ENCODE assay signal across 1 cellular context in the genomic region with DNA sequence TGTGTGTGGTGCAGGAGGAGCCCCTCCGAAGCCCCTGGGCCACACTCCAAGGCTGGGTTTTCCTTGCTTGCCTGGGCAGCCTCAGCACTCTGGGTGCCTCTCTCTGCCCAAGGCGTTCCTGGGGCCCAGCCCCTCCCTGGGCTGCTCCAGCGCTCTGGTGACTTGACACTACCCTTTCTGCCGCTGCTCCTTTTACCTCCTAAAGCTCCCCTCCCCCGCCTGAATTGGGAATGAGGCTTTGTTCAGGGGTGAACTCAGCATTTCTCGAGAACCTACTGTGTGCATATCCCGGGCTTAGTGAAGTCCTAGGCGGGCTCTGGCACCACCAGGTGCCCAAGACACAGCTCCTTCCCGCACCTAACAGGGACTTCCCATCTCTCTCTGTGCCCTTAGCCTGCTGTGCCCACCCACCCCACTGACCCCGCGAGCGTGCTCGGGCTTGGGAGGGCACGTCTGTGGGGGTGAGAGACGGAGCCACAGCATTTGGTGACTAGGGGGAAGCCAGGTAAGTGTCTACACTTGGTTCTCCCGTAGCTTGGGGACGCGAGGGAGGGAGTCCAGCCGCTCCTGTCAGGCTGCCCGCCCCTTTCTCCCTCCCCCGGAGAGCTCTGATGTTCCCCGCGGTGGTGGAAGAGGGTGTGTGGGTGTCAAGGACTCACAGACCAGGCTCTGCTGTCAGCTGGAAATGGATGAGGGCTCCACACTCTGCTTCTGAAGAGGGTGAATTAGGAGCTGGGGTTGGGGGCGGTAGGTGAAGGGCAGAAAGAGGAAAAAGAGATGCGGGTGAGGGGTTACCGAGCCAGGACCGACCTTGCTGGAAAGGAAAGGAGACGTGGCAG.
TF ChIP-seq lines count a peak whose summit lies in the region.

No MANE protein-coding gene starts in this region.

TF ChIP-seq in HepG2, 621 proteins besides CTCF, POLR2A, EP300 and RAD21 (continued from another document and continues in another):
- TF ChIP-seq, protein P1, sequence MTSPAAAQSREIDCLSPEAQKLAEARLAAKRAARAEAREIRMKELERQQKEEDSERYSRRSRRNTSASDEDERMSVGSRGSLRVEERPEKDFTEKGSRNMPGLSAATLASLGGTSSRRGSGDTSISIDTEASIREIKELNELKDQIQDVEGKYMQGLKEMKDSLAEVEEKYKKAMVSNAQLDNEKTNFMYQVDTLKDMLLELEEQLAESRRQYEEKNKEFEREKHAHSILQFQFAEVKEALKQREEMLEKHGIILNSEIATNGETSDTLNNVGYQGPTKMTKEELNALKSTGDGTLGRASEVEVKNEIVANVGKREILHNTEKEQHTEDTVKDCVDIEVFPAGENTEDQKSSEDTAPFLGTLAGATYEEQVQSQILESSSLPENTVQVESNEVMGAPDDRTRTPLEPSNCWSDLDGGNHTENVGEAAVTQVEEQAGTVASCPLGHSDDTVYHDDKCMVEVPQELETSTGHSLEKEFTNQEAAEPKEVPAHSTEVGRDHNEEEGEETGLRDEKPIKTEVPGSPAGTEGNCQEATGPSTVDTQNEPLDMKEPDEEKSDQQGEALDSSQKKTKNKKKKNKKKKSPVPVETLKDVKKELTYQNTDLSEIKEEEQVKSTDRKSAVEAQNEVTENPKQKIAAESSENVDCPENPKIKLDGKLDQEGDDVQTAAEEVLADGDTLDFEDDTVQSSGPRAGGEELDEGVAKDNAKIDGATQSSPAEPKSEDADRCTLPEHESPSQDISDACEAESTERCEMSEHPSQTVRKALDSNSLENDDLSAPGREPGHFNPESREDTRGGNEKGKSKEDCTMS (CRISPR knock-in tag; conservative IDR thresholded peaks at IDR 0.05), result no peak
- TF ChIP-seq, protein P2, sequence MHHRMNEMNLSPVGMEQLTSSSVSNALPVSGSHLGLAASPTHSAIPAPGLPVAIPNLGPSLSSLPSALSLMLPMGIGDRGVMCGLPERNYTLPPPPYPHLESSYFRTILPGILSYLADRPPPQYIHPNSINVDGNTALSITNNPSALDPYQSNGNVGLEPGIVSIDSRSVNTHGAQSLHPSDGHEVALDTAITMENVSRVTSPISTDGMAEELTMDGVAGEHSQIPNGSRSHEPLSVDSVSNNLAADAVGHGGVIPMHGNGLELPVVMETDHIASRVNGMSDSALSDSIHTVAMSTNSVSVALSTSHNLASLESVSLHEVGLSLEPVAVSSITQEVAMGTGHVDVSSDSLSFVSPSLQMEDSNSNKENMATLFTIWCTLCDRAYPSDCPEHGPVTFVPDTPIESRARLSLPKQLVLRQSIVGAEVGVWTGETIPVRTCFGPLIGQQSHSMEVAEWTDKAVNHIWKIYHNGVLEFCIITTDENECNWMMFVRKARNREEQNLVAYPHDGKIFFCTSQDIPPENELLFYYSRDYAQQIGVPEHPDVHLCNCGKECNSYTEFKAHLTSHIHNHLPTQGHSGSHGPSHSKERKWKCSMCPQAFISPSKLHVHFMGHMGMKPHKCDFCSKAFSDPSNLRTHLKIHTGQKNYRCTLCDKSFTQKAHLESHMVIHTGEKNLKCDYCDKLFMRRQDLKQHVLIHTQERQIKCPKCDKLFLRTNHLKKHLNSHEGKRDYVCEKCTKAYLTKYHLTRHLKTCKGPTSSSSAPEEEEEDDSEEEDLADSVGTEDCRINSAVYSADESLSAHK (CRISPR knock-in tag; IDR thresholded peaks at IDR 0.05; ENCODE audit: borderline replicate concordance), result no peak
- TF ChIP-seq, protein P3, sequence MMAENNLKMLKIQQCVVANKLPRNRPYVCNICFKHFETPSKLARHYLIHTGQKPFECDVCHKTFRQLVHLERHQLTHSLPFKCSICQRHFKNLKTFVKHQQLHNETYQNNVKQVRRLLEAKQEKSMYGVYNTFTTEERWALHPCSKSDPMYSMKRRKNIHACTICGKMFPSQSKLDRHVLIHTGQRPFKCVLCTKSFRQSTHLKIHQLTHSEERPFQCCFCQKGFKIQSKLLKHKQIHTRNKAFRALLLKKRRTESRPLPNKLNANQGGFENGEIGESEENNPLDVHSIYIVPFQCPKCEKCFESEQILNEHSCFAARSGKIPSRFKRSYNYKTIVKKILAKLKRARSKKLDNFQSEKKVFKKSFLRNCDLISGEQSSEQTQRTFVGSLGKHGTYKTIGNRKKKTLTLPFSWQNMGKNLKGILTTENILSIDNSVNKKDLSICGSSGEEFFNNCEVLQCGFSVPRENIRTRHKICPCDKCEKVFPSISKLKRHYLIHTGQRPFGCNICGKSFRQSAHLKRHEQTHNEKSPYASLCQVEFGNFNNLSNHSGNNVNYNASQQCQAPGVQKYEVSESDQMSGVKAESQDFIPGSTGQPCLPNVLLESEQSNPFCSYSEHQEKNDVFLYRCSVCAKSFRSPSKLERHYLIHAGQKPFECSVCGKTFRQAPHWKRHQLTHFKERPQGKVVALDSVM (CRISPR knock-in tag; IDR thresholded peaks at IDR 0.05), result no peak
- TF ChIP-seq ARNTL (CRISPR knock-in tag; IDR thresholded peaks at IDR 0.05) (0 out of 2 replicates have a peak, but pooled peaks have one; percentile 47), GTF3A (CRISPR knock-in tag; conservative IDR thresholded peaks at IDR 0.05) (no peak), IKZF4 (CRISPR knock-in tag; IDR thresholded peaks at IDR 0.05; ENCODE audit: borderline replicate concordance, low read depth, not compliant biosample characterization) (peak; percentile 32), ZNF746 (CRISPR knock-in tag; IDR thresholded peaks at IDR 0.05) (peak; percentile 41; the same call in 1 of the 2 replicates), ZBTB43 (CRISPR knock-in tag; conservative IDR thresholded peaks at IDR 0.05) (no peak), E2F1 (CRISPR knock-in tag; IDR thresholded peaks at IDR 0.05) (no peak), TBX3 (IDR thresholded peaks at IDR 0.05; ENCODE audit: borderline replicate concordance) (no peak), FOXK1 (CRISPR knock-in tag; IDR thresholded peaks at IDR 0.05; ENCODE audit: borderline replicate concordance, low read depth) (no peak), POLR2AphosphoS5 (IDR thresholded peaks at IDR 0.05; ENCODE audit: low read depth, low read length) (no peak), ZZZ3 (CRISPR knock-in tag; IDR thresholded peaks at IDR 0.05; ENCODE audit: borderline replicate concordance) (no peak), ZBTB7B (CRISPR knock-in tag; IDR thresholded peaks at IDR 0.05) (0 out of 2 replicates have a peak, but pooled peaks have one; percentile 38), ZNF709 (CRISPR knock-in tag; IDR thresholded peaks at IDR 0.05) (0 out of 2 replicates have a peak, but pooled peaks have one; percentile 30), ZFP62 (CRISPR knock-in tag; IDR thresholded peaks at IDR 0.05) (no peak), TBL1XR1 (IDR thresholded peaks at IDR 0.05; ENCODE audit: borderline replicate concordance, low read length, partially characterized antibody) (no peak), ZNF747 (CRISPR knock-in tag; IDR thresholded peaks at IDR 0.05; ENCODE audit: borderline replicate concordance) (no peak), ZNF550 (CRISPR knock-in tag; IDR thresholded peaks at IDR 0.05; ENCODE audit: borderline replicate concordance) (no peak), REST (IDR thresholded peaks at IDR 0.05; ENCODE audit: borderline replicate concordance in 1 of 2, low read depth in 1 of 2, low read length in 2 of 2) (no peak), PATZ1 (CRISPR knock-in tag; IDR thresholded peaks at IDR 0.05) (peak; percentile 34; the same call in 1 of the 2 replicates), IRF2 (CRISPR knock-in tag; IDR thresholded peaks at IDR 0.05) (peak; percentile 5; the same call in 1 of the 2 replicates), TSC22D2 (CRISPR knock-in tag; IDR thresholded peaks at IDR 0.05; ENCODE audit: borderline replicate concordance) (no peak), ZNF30 (CRISPR knock-in tag; IDR thresholded peaks at IDR 0.05) (no peak), ZNF20 (CRISPR knock-in tag; IDR thresholded peaks at IDR 0.05) (no peak), RBM39 (IDR thresholded peaks at IDR 0.05; ENCODE audit: low read depth, low read length, poor library complexity, severe bottlenecking) (peak; percentile 37)
- TF ChIP-seq, protein P4, sequence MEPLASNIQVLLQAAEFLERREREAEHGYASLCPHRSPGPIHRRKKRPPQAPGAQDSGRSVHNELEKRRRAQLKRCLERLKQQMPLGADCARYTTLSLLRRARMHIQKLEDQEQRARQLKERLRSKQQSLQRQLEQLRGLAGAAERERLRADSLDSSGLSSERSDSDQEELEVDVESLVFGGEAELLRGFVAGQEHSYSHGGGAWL (CRISPR knock-in tag; IDR thresholded peaks at IDR 0.05), result no peak
- TF ChIP-seq, protein P5, sequence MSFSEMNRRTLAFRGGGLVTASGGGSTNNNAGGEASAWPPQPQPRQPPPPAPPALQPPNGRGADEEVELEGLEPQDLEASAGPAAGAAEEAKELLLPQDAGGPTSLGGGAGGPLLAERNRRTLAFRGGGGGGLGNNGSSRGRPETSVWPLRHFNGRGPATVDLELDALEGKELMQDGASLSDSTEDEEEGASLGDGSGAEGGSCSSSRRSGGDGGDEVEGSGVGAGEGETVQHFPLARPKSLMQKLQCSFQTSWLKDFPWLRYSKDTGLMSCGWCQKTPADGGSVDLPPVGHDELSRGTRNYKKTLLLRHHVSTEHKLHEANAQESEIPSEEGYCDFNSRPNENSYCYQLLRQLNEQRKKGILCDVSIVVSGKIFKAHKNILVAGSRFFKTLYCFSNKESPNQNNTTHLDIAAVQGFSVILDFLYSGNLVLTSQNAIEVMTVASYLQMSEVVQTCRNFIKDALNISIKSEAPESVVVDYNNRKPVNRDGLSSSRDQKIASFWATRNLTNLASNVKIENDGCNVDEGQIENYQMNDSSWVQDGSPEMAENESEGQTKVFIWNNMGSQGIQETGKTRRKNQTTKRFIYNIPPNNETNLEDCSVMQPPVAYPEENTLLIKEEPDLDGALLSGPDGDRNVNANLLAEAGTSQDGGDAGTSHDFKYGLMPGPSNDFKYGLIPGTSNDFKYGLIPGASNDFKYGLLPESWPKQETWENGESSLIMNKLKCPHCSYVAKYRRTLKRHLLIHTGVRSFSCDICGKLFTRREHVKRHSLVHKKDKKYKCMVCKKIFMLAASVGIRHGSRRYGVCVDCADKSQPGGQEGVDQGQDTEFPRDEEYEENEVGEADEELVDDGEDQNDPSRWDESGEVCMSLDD (CRISPR knock-in tag; IDR thresholded peaks at IDR 0.05; ENCODE audit: borderline replicate concordance), result no peak
- TF ChIP-seq, protein P6, sequence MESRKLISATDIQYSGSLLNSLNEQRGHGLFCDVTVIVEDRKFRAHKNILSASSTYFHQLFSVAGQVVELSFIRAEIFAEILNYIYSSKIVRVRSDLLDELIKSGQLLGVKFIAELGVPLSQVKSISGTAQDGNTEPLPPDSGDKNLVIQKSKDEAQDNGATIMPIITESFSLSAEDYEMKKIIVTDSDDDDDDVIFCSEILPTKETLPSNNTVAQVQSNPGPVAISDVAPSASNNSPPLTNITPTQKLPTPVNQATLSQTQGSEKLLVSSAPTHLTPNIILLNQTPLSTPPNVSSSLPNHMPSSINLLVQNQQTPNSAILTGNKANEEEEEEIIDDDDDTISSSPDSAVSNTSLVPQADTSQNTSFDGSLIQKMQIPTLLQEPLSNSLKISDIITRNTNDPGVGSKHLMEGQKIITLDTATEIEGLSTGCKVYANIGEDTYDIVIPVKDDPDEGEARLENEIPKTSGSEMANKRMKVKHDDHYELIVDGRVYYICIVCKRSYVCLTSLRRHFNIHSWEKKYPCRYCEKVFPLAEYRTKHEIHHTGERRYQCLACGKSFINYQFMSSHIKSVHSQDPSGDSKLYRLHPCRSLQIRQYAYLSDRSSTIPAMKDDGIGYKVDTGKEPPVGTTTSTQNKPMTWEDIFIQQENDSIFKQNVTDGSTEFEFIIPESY (CRISPR knock-in tag; IDR thresholded peaks at IDR 0.05), result no peak
